ENCODE assay signal across 8 cellular contexts in genomic region chr22:23856721-23857605, GRCh38. TPM values are rescaled to one million over a fixed set of nuclear protein-coding genes. Genes with fewer than 3 reads are reported as not detected.
DNase-seq lines count a peak whose midpoint lies in the region; ATAC-seq, FAIRE-seq and TF ChIP-seq lines count a peak whose summit lies in the region.

No MANE protein-coding gene starts in this region.

- TF ChIP-seq POLR2A in right lobe of liver (IDR thresholded peaks at IDR 0.05) (no peak), suprapubic skin (IDR thresholded peaks at IDR 0.05) (no peak)

- DNase-seq in Caki2 (ENCODE audit: low read depth) (peak; percentile 72), RKO (ENCODE audit: low spot score) (peak; percentile 55), right lobe of liver (peak in 1 of 3 donors; percentile 47), suprapubic skin (ENCODE audit: low spot score in 2 of 2) (no peak), HTR-8/SVneo (ENCODE audit: insufficient read length, low spot score) (no peak)

- peak overlapping the region; percentile 91 for H3K4me3 Mint-ChIP-seq in dendritic cell treated with granulocyte-macrophage colony-stimulating factor and Interleukin-4, amounts not matched to agents 40 ng/mL and 50 ng/mL, for 4 days

- in situ Hi-C loops in Caki2 (cut with HindIII; ENCODE audit: low pct_unique_long_range_greater_than_20kb, low sequenced_read_pairs) = no loop called here

- peaks cover 4% of the 10 kb centered on the region for H3K27me3 Mint-ChIP-seq in dendritic cell treated with granulocyte-macrophage colony-stimulating factor and Interleukin-4, amounts not matched to agents 40 ng/mL and 50 ng/mL, for 4 days

- H3K36me3 ChIP-seq in right lobe of liver (no peaks in the 10 kb centered on the region), suprapubic skin (no peaks in the 10 kb centered on the region)

- ATAC-seq in GM19035 (IDR thresholded peaks at IDR 0.05; ENCODE audit: unreplicated experiment) (peak; percentile 39), HG03196 (IDR thresholded peaks at IDR 0.05; ENCODE audit: unreplicated experiment) (peak; percentile 32), right lobe of liver (peak; percentile 48 to 67 (median 62))

- TF ChIP-seq CTCF in right lobe of liver (IDR thresholded peaks at IDR 0.05) (no peak), suprapubic skin (IDR thresholded peaks at IDR 0.05) (no peak)

- H3K27ac Mint-ChIP-seq in dendritic cell treated with granulocyte-macrophage colony-stimulating factor and Interleukin-4, amounts not matched to agents 40 ng/mL and 50 ng/mL, for 4 days = peak overlapping the region; percentile 87

- H3K4me3 ChIP-seq in right lobe of liver (peak overlapping the region; percentile 62 to 78 (median 65)), suprapubic skin (peak overlapping the region; percentile 83)

- no peaks in the 10 kb centered on the region for H3K9me3 ChIP-seq in right lobe of liver
- H3K9me3 ChIP-seq in suprapubic skin = no peaks in the 10 kb centered on the region

- intact Hi-C loops in dendritic cell treated with granulocyte-macrophage colony-stimulating factor and Interleukin-4, amounts not matched to agents 40 ng/mL and 50 ng/mL, for 4 days (cut with micrococcal nuclease) = loop anchor here (5.0 kb wide), 2 partner anchors 35 to 55 kb away; partner anchors contain the start of gene MIF
- intact Hi-C loops in right lobe of liver (cut with DNase I) = no loop called here

- no peaks in the 10 kb centered on the region for H3K36me3 Mint-ChIP-seq in dendritic cell treated with granulocyte-macrophage colony-stimulating factor and Interleukin-4, amounts not matched to agents 40 ng/mL and 50 ng/mL, for 4 days (ENCODE audit: low read depth)

- TF ChIP-seq EP300 in suprapubic skin (IDR thresholded peaks at IDR 0.05) = no peak

- 5% methylated on average over 30 of the region's 58 CpGs for WGBS in right lobe of liver (ENCODE audit: insufficient coverage, low coverage, low lambda C conversion rate, missing lambda C conversion rate)
- WGBS in suprapubic skin = under 1% methylated on average over 14 of the region's 58 CpGs

- FAIRE-seq in HTR-8/SVneo (lab: Jason Lieb, UNC) = no peak

- H3K27ac ChIP-seq in right lobe of liver (peak overlapping the region; percentile 57 to 80 (median 77)), suprapubic skin (peak overlapping the region; percentile 81)

- no peaks in the 10 kb centered on the region for H3K27me3 ChIP-seq in right lobe of liver
- no peaks in the 10 kb centered on the region for H3K27me3 ChIP-seq in suprapubic skin

- peaks cover 17% of the 10 kb centered on the region for H3K4me1 Mint-ChIP-seq in dendritic cell treated with granulocyte-macrophage colony-stimulating factor and Interleukin-4, amounts not matched to agents 40 ng/mL and 50 ng/mL, for 4 days (ENCODE audit: low read depth)

- no peaks in the 10 kb centered on the region for H3K9me3 Mint-ChIP-seq in dendritic cell treated with granulocyte-macrophage colony-stimulating factor and Interleukin-4, amounts not matched to agents 40 ng/mL and 50 ng/mL, for 4 days

- peaks cover 0 to 10% (median 0%) of the 10 kb centered on the region in 4 donors for H3K4me1 ChIP-seq in right lobe of liver
- peaks cover 24% of the 10 kb centered on the region for H3K4me1 ChIP-seq in suprapubic skin

RNA-seq across cellular contexts. Expression of gene SLC2A11, which starts 0.7 kb away (rescaled TPM):
- 20.2 and 101 TPM in 2 replicates for total RNA-seq in Caki2 (2014; rRNA removed; shearing (Covaris generic); ENCODE audit: low replicate concordance)
- total RNA-seq in right lobe of liver (1 to 10 TPM; 2.9 to 7.1 (median 5.0) TPM), suprapubic skin (10 to 100 TPM in 2 of 4 donors, 1 to 10 TPM in 2; 3.2 to 12.5 (median 8.7) TPM)

RNA-seq across cellular contexts. Expression of gene DERL3, which starts 18.2 kb away (rescaled TPM):
- 8.9 and 12.5 TPM in 2 replicates for total RNA-seq in Caki2 (2014; rRNA removed; shearing (Covaris generic); ENCODE audit: low replicate concordance)
- total RNA-seq in right lobe of liver (1 to 10 TPM; 1.1 to 7.1 (median 4.1) TPM), suprapubic skin (under 1 TPM in 3 of 4 donors, not detected in 1; 0.34 to 0.94 (median 0.56) TPM)

RNA-seq across cellular contexts. Expression of gene MIF, which starts 37.2 kb away (rescaled TPM):
- total RNA-seq in Caki2 (2014; rRNA removed; shearing (Covaris generic); ENCODE audit: low replicate concordance) = 1,968 and 2,027 TPM in 2 replicates
- total RNA-seq in right lobe of liver = 100 to 1,000 TPM in 5 of 6 experiments, 10 to 100 TPM in 1; 79.4 to 561 (median 307) TPM
- total RNA-seq in suprapubic skin = 100 to 1,000 TPM; 261 to 363 (median 313) TPM

Comparison
In these comparisons a context has a peak if more than half of its experiments do, and no peak if none do; other contexts are left out.
1. DNase-seq: peak in Caki2 (single experiment) and RKO (single experiment); none in suprapubic skin (0 of 2) and HTR-8/SVneo (single experiment).
2. Peak in every context shown above with its lines, with median percentiles within 50 percentile points of each other: ATAC-seq.